In genomic region chr1:35499652-35500176, GRCh38 we compare ENCODE assay signal across 13 cellular contexts. TPM values are rescaled to one million over a fixed set of nuclear protein-coding genes. Genes with fewer than 3 reads are reported as not detected.
DNase-seq lines count a peak whose midpoint lies in the region; ATAC-seq and TF ChIP-seq lines count a peak whose summit lies in the region.
"Had no signal": no experiment of that assay in that cellular context is flagged by ENCODE, and none has a peak within 500 bp of the region (broad histone marks: within the 10 kb centered on the region; RNA-seq: fewer than 3 reads in every experiment).

No MANE protein-coding gene starts in this region.

- peaks cover 10% of the 10 kb centered on the region; the same call in 1 of the 2 replicates for H4K20me1 ChIP-seq in GM23338 (replicated peaks; ENCODE audit: insufficient read depth)
- no peaks in the 10 kb centered on the region for H4K20me1 ChIP-seq in OCI-LY7 (ENCODE audit: insufficient read depth, low read length)

- H3K36me3 Mint-ChIP-seq in GM23338 (ENCODE audit: low read depth) (peaks cover 3% of the 10 kb centered on the region), immature natural killer cell (peaks cover 0 to 10% (median 6%) of the 10 kb centered on the region in 3 donors)

- H3K4me3 Mint-ChIP-seq in GM23338: no peak overlapping the region
- no peak overlapping the region for H3K4me3 Mint-ChIP-seq in immature natural killer cell
- H3K4me3 Mint-ChIP-seq: activated naive CD4-positive, alpha-beta T cell treated with anti-CD3 and anti-CD28 coated beads for 36 hours had no signal

- H2AFZ ChIP-seq in GM23338 (no peak overlapping the region), OCI-LY7 (ENCODE audit: low read length) (no peak overlapping the region)

- no peaks in the 10 kb centered on the region for H3K27me3 ChIP-seq in GM23338 (ENCODE audit: insufficient read depth)
- H3K27me3 ChIP-seq: SJSA1, testis had no signal

- H3K27ac Mint-ChIP-seq in GM23338: no peak overlapping the region
- H3K27ac Mint-ChIP-seq in immature natural killer cell: peak overlapping the region; percentile 0 to 81 (median 48)
- H3K27ac Mint-ChIP-seq: activated naive CD4-positive, alpha-beta T cell treated with anti-CD3 and anti-CD28 coated beads for 36 hours had no signal

- 0 out of 2 replicates have a peak, but pooled peaks cover 3% of the 10 kb centered on the region for H3F3A ChIP-seq in GM23338 (replicated peaks; ENCODE audit: low read depth)

- H3K79me2 ChIP-seq in GM23338 (replicated peaks; ENCODE audit: insufficient read depth) (no peaks in the 10 kb centered on the region), OCI-LY7 (ENCODE audit: insufficient read depth, low read depth, low read length) (no peaks in the 10 kb centered on the region)

- no peak for TF ChIP-seq CTCF in GM23338 (conservative IDR thresholded peaks at IDR 0.05; ENCODE audit: low read depth in 2 of 2)
- TF ChIP-seq CTCF in OCI-LY7 (conservative IDR thresholded peaks at IDR 0.05; ENCODE audit: low read length): no peak

- intact Hi-C loops in OCI-LY7 (cut with micrococcal nuclease; ENCODE audit: unreplicated experiment): no loop called here

- DNase-seq in DMS79 treated with DMSO at 0.1 percent for 48 hours (lab: John Stamatoyannopoulos, UW) (peak; percentile 29), DMS79 (lab: John Stamatoyannopoulos, UW) (no peak), GM23338 (ENCODE audit: low spot score) (no peak), immature natural killer cell (no peak), NCI-H1105 (lab: John Stamatoyannopoulos, UW) (no peak), OCI-LY7 (ENCODE audit: low spot score) (no peak)
- peak; percentile 10 to 13 for DNase-seq in activated CD4-positive, alpha-beta T cell treated with anti-CD3 and anti-CD28 coated beads for 4 hours
- DNase-seq: 8988T; activated naive CD4-positive, alpha-beta T cell treated with anti-CD3 and anti-CD28 coated beads for 36 hours; NCI-H2029; testis had no signal

- no peaks in the 10 kb centered on the region for H3K4me1 ChIP-seq in GM23338 (ENCODE audit: insufficient read depth)
- no peaks in the 10 kb centered on the region for H3K4me1 ChIP-seq in OCI-LY7 (ENCODE audit: insufficient read depth, low read length, poor library complexity, severe bottlenecking)
- H3K4me1 ChIP-seq: SJSA1, testis had no signal

- H3K36me3 ChIP-seq in GM23338 (ENCODE audit: insufficient read depth) (no peaks in the 10 kb centered on the region), OCI-LY7 (ENCODE audit: insufficient read depth, low read length) (no peaks in the 10 kb centered on the region)
- H3K36me3 ChIP-seq: SJSA1 had no signal

- no peak overlapping the region for H3K4me2 ChIP-seq in GM23338
- no peak overlapping the region for H3K4me2 ChIP-seq in OCI-LY7 (ENCODE audit: low read length)

- H3K9me3 Mint-ChIP-seq in GM23338 (no peaks in the 10 kb centered on the region), immature natural killer cell (no peaks in the 10 kb centered on the region)
- H3K9me3 Mint-ChIP-seq: activated naive CD4-positive, alpha-beta T cell treated with anti-CD3 and anti-CD28 coated beads for 36 hours had no signal

- no peaks in the 10 kb centered on the region for H3K9me3 ChIP-seq in OCI-LY7 (ENCODE audit: low read length)
- H3K9me3 ChIP-seq: SJSA1, testis had no signal

- no peak overlapping the region for H3K4me3 ChIP-seq in GM23338
- H3K4me3 ChIP-seq in OCI-LY7 (ENCODE audit: low read depth, low read length, poor library complexity, severe bottlenecking): no peak overlapping the region
- H3K4me3 ChIP-seq: SJSA1, testis had no signal

- ATAC-seq in GM23338 (peak; percentile 32; the same call in 2 of the 3 replicates), HG03571 (IDR thresholded peaks at IDR 0.05; ENCODE audit: unreplicated experiment) (no peak)

- H3K27me3 Mint-ChIP-seq in GM23338 (ENCODE audit: insufficient read depth, low read depth, poor library complexity) (no peaks in the 10 kb centered on the region), immature natural killer cell (ENCODE audit: low read depth in 3 of 3) (peaks cover 0 to 1% (median 0%) of the 10 kb centered on the region in 3 donors)

- POLR2A ChIA-PET in OCI-LY7 (lab: Charles Lee): no interaction called here

- H3K9me2 ChIP-seq in GM23338 (ENCODE audit: insufficient read depth) (no peaks in the 10 kb centered on the region), OCI-LY7 (ENCODE audit: insufficient read depth, low read length) (no peaks in the 10 kb centered on the region)

- CTCF ChIA-PET in OCI-LY7 (lab: Charles Lee; ENCODE audit: unreplicated experiment): interaction anchor here (1.1 kb wide), 1 partner anchor 49 kb away, joined by 3 read pairs; no protein-coding TSS in a partner anchor

- no TSS peak for BruUV-seq in OCI-LY7 (replicated peaks; lab: Mats Ljungman, UMichigan)

- H3K4me1 Mint-ChIP-seq in GM23338 (no peaks in the 10 kb centered on the region), immature natural killer cell (peaks cover 13 to 25% of the 10 kb centered on the region in 2 donors)

- no peak overlapping the region for H3K27ac ChIP-seq in GM23338 (ENCODE audit: low read depth)
- H3K27ac ChIP-seq in OCI-LY7 (ENCODE audit: low read depth, low read length, poor library complexity, severe bottlenecking): no peak overlapping the region
- H3K27ac ChIP-seq: SJSA1, testis had no signal

TF ChIP-seq in GM23338, 12 proteins besides CTCF, POLR2A, EP300 and RAD21:
- TF ChIP-seq CREB1 (CRISPR knock-in tag; IDR thresholded peaks at IDR 0.05; ENCODE audit: low read depth): no peak
- TF ChIP-seq NANOG (IDR thresholded peaks at IDR 0.05; ENCODE audit: borderline replicate concordance): no peak
- no peak for TF ChIP-seq REST (IDR thresholded peaks at IDR 0.05; ENCODE audit: unreplicated experiment)
- no peak for TF ChIP-seq EZH2 (IDR thresholded peaks at IDR 0.05; ENCODE audit: low read depth, unreplicated experiment)
- TF ChIP-seq EZH2phosphoT487 (IDR thresholded peaks at IDR 0.05; ENCODE audit: unreplicated experiment): no peak

RNA-seq across cellular contexts. Expression of gene KIAA0319L, which starts 57.5 kb away (rescaled TPM):
- total RNA-seq in GM23338 (2014; rRNA removed; shearing (Covaris generic)): 74.0 and 75.1 TPM in 2 replicates
- polyA plus RNA-seq in GM23338 (2016; fragmentation: Nextera tagmentation; extraction: Ambion mirVana) (25.6 and 27.2 TPM in 2 replicates), immature natural killer cell (10 to 100 TPM; 11.1 to 31.8 (median 19.1) TPM)
- 23.1 and 25.3 TPM in 2 replicates for total RNA-seq in OCI-LY7 (2014; rRNA removed; shearing (Covaris generic))
- total RNA-seq in OCI-LY7 (2022): 44.9 and 47.4 TPM in 2 replicates

RNA-seq across cellular contexts. Expression of gene NCDN, which starts 57.9 kb away (rescaled TPM):
- total RNA-seq in GM23338 (2014; rRNA removed; shearing (Covaris generic)): 43.1 and 44.2 TPM in 2 replicates
- 13.2 and 14.7 TPM in 2 replicates for polyA plus RNA-seq in GM23338 (2016; fragmentation: Nextera tagmentation; extraction: Ambion mirVana)
- polyA plus RNA-seq in immature natural killer cell: 1 to 10 TPM; 4.1 to 8.9 (median 4.9) TPM
- total RNA-seq in OCI-LY7 (2014; rRNA removed; shearing (Covaris generic)): 16.5 and 22.2 TPM in 2 replicates
- 25.8 and 30.1 TPM in 2 replicates for total RNA-seq in OCI-LY7 (2022)

Comparison
In these comparisons a context has a peak if more than half of its experiments do, and no peak if none do; other contexts are left out.
1. DNase-seq: peak in DMS79 treated with DMSO at 0.1 percent for 48 hours (single experiment) and activated CD4-positive, alpha-beta T cell treated with anti-CD3 and anti-CD28 coated beads for 4 hours (2 of 2); none in DMS79 (single experiment), GM23338 (single experiment), immature natural killer cell (0 of 3), NCI-H1105 (single experiment) and OCI-LY7 (single experiment).